In the genomic region with DNA sequence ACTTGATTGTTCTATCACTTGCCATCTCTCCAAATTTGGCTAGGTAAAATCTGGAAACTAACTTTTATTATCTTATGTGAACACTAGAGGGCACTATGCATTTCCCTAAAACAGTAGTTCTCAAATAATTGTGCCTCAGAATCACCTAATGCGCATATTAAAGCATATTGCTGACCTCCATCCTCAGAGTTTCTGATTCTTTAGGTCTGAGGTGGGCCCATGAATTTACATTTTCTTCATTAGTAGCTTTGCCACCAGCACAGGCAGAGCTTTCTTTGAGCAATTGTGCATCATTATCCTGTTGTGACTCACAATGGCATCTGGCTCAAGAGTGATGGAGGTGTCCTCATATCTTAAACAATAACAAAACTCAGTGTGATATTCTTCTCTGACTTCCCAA, we compare ENCODE assay signal across 8 cellular contexts. TPM values are rescaled to one million over a fixed set of nuclear protein-coding genes. Genes with fewer than 3 reads are reported as not detected.
A peak's percentile ranks its signal among the peaks of the same experiment; 100 is the strongest.
DNase-seq lines count a peak whose midpoint lies in the region; ATAC-seq and FAIRE-seq lines count a peak whose summit lies in the region.

No MANE protein-coding gene starts in this region.

- no peaks in the 10 kb centered on the region for H3K36me3 Mint-ChIP-seq in activated CD4-positive, alpha-beta memory T cell treated with anti-CD3 and anti-CD28 coated beads for 36 hours

- FAIRE-seq in G401.6 (lab: Jason Lieb, UNC) (peak; percentile 8), frontal cortex (lab: Jason Lieb, UNC) (peak; percentile 24)

- no peak overlapping the region for H3K4me3 Mint-ChIP-seq in activated CD4-positive, alpha-beta memory T cell treated with anti-CD3 and anti-CD28 coated beads for 36 hours

- H3K9me3 Mint-ChIP-seq in activated CD4-positive, alpha-beta memory T cell treated with anti-CD3 and anti-CD28 coated beads for 36 hours: no peaks in the 10 kb centered on the region

- DNase-seq in RKO (ENCODE audit: low spot score): peak; percentile 55
- no peak for DNase-seq in frontal cortex (ENCODE audit: low spot score in 2 of 2)
- no peak for DNase-seq in ureter (ENCODE audit: low spot score)
- DNase-seq in activated CD4-positive, alpha-beta memory T cell treated with anti-CD3 and anti-CD28 coated beads for 36 hours: no peak
- no peak for DNase-seq in activated naive CD4-positive, alpha-beta T cell (lab: John Stamatoyannopoulos, UW)

- POLR2A ChIA-PET in activated CD4-positive, alpha-beta memory T cell treated with anti-CD3 and anti-CD28 coated beads for 36 hours (lab: Charles Lee): no interaction called here

- no peaks in the 10 kb centered on the region for H3K27me3 Mint-ChIP-seq in activated CD4-positive, alpha-beta memory T cell treated with anti-CD3 and anti-CD28 coated beads for 36 hours

- ATAC-seq in HG02885 (IDR thresholded peaks at IDR 0.05; ENCODE audit: poor library complexity, unreplicated experiment) (peak; percentile 75), GM21786 (IDR thresholded peaks at IDR 0.05; ENCODE audit: unreplicated experiment) (no peak)

- intact Hi-C loops in activated CD4-positive, alpha-beta memory T cell treated with anti-CD3 and anti-CD28 coated beads for 36 hours (cut with micrococcal nuclease): no loop called here

- CTCF ChIA-PET in activated CD4-positive, alpha-beta memory T cell treated with anti-CD3 and anti-CD28 coated beads for 36 hours (lab: Charles Lee): interaction anchor here (0.6 to 2.0 kb wide), 3 partner anchors 16 to 22 kb away, joined by 3 to 5 read pairs (median 3); no protein-coding TSS in a partner anchor

- no peaks in the 10 kb centered on the region for H3K4me1 Mint-ChIP-seq in activated CD4-positive, alpha-beta memory T cell treated with anti-CD3 and anti-CD28 coated beads for 36 hours (ENCODE audit: low read depth)

- H3K27ac Mint-ChIP-seq in activated CD4-positive, alpha-beta memory T cell treated with anti-CD3 and anti-CD28 coated beads for 36 hours: no peak overlapping the region

RNA-seq across cellular contexts. Expression of a gene that starts 17.5 kb away (rescaled TPM):
- total RNA-seq in frontal cortex (13.9 TPM), ureter (24.3 TPM)
- total RNA-seq in activated CD4-positive, alpha-beta memory T cell treated with anti-CD3 and anti-CD28 coated beads for 36 hours: not detected

Comparison
In these comparisons a context has a peak if more than half of its experiments do, and no peak if none do; other contexts are left out.
1. RNA of a gene that starts 17.5 kb away (total RNA-seq): 24.3 TPM in ureter (single experiment) and 13.9 TPM in frontal cortex (single experiment); not detected in activated CD4-positive, alpha-beta memory T cell treated with anti-CD3 and anti-CD28 coated beads for 36 hours; every median in the first group is over 10 times any median in the second.